10 cellular contexts compared by ENCODE assay signal in genomic region chr12:114480309-114481199, GRCh38.
DNase-seq lines count a peak whose midpoint lies in the region; ATAC-seq and TF ChIP-seq lines count a peak whose summit lies in the region.
"Had no signal": no experiment of that assay in that cellular context is flagged by ENCODE, and none has a peak within 500 bp of the region (broad histone marks: within the 10 kb centered on the region; RNA-seq: fewer than 3 reads in every experiment).

No MANE protein-coding gene starts in this region.

- H3K27me3 ChIP-seq in iPS-20b (ENCODE audit: insufficient read depth, low read length) = peaks cover 83% of the 10 kb centered on the region
- peaks cover 83% of the 10 kb centered on the region for H3K27me3 ChIP-seq in smooth muscle cell (ENCODE audit: low read depth)

- H3K9ac ChIP-seq in iPS-20b (ENCODE audit: low read depth, low read length) = no peak overlapping the region
- H3K9ac ChIP-seq in smooth muscle cell (ENCODE audit: low read depth) = no peak overlapping the region

- peak overlapping the region; percentile 84 for H3K4me2 ChIP-seq in smooth muscle cell

- WGBS in smooth muscle cell (ENCODE audit: low lambda C conversion rate) = 5% methylated on average over 34 of the region's 35 CpGs

- H4K20me1 ChIP-seq in smooth muscle cell (ENCODE audit: low read depth) = no peaks in the 10 kb centered on the region

- TF ChIP-seq CTCF in smooth muscle cell (IDR thresholded peaks at IDR 0.05; ENCODE audit: borderline replicate concordance, insufficient read depth, poor library complexity, severe bottlenecking) = no peak

- peak overlapping the region; percentile 52 for H2AFZ ChIP-seq in smooth muscle cell (ENCODE audit: low read depth)

- H3F3A ChIP-seq in smooth muscle cell (ENCODE audit: low read depth) = no peaks in the 10 kb centered on the region

- H3K79me2 ChIP-seq in smooth muscle cell (ENCODE audit: low read depth) = no peaks in the 10 kb centered on the region

- peaks cover 54% of the 10 kb centered on the region for H3K27me3 Mint-ChIP-seq in activated T-cell treated with anti-CD3 and anti-CD28 coated beads, Interleukin-2, amount 50 U/mL, for 4 hours (ENCODE audit: low read depth)

- H3K4me3 ChIP-seq in iPS-20b (ENCODE audit: low read length) (peak overlapping the region; percentile 76), smooth muscle cell (peak overlapping the region; percentile 52)

- H3K27ac ChIP-seq in iPS-20b (ENCODE audit: low read length) (no peak overlapping the region), smooth muscle cell (ENCODE audit: low read depth) (no peak overlapping the region)
- H3K27ac ChIP-seq: 22Rv1 had no signal

- peaks cover 9% of the 10 kb centered on the region; the same call in 1 of the 2 replicates for H3K4me1 ChIP-seq in iPS-20b (ENCODE audit: insufficient read depth, low read length)
- peaks cover 6% of the 10 kb centered on the region for H3K4me1 ChIP-seq in smooth muscle cell (ENCODE audit: low read depth)

- no peak for ATAC-seq in activated T-cell treated with anti-CD3 and anti-CD28 coated beads, Interleukin-2, amount 50 U/mL, for 4 hours

- DNase-seq in DMS153 treated with DMSO at 0.1 percent for 48 hours (lab: John Stamatoyannopoulos, UW; ENCODE audit: unreplicated experiment) (peak; percentile 45), DMS153 (lab: John Stamatoyannopoulos, UW) (no peak), astrocyte of the hippocampus (ENCODE audit: low read depth, low spot score) (peak; percentile 4), smooth muscle cell (lab: John Stamatoyannopoulos, UW; ENCODE audit: unreplicated experiment) (no peak), GOT3 (lab: John Stamatoyannopoulos, UW) (no peak)
- no peak for DNase-seq in activated CD4-positive, CD25-positive, alpha-beta regulatory T cell (lab: John Stamatoyannopoulos, UW)
- DNase-seq in activated T-cell treated with anti-CD3 and anti-CD28 coated beads, Interleukin-2, amount 50 U/mL, for 4 hours = no peak
- DNase-seq: NCI-H1694 had no signal

- H3K36me3 Mint-ChIP-seq in activated T-cell treated with anti-CD3 and anti-CD28 coated beads, Interleukin-2, amount 50 U/mL, for 4 hours (ENCODE audit: insufficient read depth) = no peaks in the 10 kb centered on the region

- H3K9me3 Mint-ChIP-seq in activated T-cell treated with anti-CD3 and anti-CD28 coated beads, Interleukin-2, amount 50 U/mL, for 4 hours = no peaks in the 10 kb centered on the region

- H3K4me3 Mint-ChIP-seq in activated T-cell treated with anti-CD3 and anti-CD28 coated beads, Interleukin-2, amount 50 U/mL, for 4 hours = no peak overlapping the region

- H3K4me1 Mint-ChIP-seq in activated T-cell treated with anti-CD3 and anti-CD28 coated beads, Interleukin-2, amount 50 U/mL, for 4 hours (ENCODE audit: low read depth) = peaks cover 13% of the 10 kb centered on the region

- no peaks in the 10 kb centered on the region for H3K9me3 ChIP-seq in iPS-20b (ENCODE audit: insufficient read depth, low read depth, low read length)
- H3K9me3 ChIP-seq in smooth muscle cell (replicated peaks; ENCODE audit: low read depth) = no peaks in the 10 kb centered on the region

- H3K36me3 ChIP-seq in iPS-20b (ENCODE audit: insufficient read depth, low read depth, low read length) = no peaks in the 10 kb centered on the region
- H3K36me3 ChIP-seq in smooth muscle cell (ENCODE audit: low read depth) = no peaks in the 10 kb centered on the region

Comparison
In these comparisons a context has a peak if more than half of its experiments do, and no peak if none do; other contexts are left out.
1. DNase-seq: peak in DMS153 treated with DMSO at 0.1 percent for 48 hours (single experiment) and astrocyte of the hippocampus (single experiment); none in DMS153 (single experiment), smooth muscle cell (single experiment), activated CD4-positive, CD25-positive, alpha-beta regulatory T cell (0 of 4), activated T-cell treated with anti-CD3 and anti-CD28 coated beads, Interleukin-2, amount 50 U/mL, for 4 hours (single experiment) and GOT3 (single experiment).